30 cellular contexts compared by ENCODE assay signal in genomic region chr13:111401151-111401550, GRCh38.
"Had no signal": no experiment of that assay in that cellular context is flagged by ENCODE, and none has a peak within 500 bp of the region (broad histone marks: within the 10 kb centered on the region; RNA-seq: fewer than 3 reads in every experiment).

No MANE protein-coding gene starts in this region.

- H3K27ac Mint-ChIP-seq: activated B cell treated with CpG ODN at 0.5 μM for 24 hours; activated CD4-positive, alpha-beta memory T cell treated with anti-CD3 and anti-CD28 coated beads, Interleukin-2, amount 10 ng/mL, durations not matched to agents 7 days and 5 days; activated naive CD4-positive, alpha-beta T cell treated with anti-CD3 and anti-CD28 coated beads, Interleukin-2, amount 10 ng/mL, durations not matched to agents 7 days and 5 days; activated naive CD8-positive, alpha-beta T cell; activated T-cell treated with anti-CD3 and anti-CD28 coated beads, Interleukin-2, amount 50 U/mL, for 24 hours; activated T-helper 2 cell treated with anti-CD3 and anti-CD28 coated beads, Interferon-gamma antibody, Interleukin-2, Interleukin-4, amounts not matched to agents 10 μg/mL and 5 μg/mL and 100 μg/mL, durations not matched to agents 14 hours and 24 hours and 36 hours; T-cell; T-helper 17 cell had no signal

- H3K27me3 ChIP-seq: brain microvascular endothelial cell, Peyer's patch had no signal

- H3K27ac ChIP-seq: brain microvascular endothelial cell, Peyer's patch, VCaP had no signal

- H3K36me3 ChIP-seq: brain microvascular endothelial cell, Peyer's patch had no signal

- H3K36me3 Mint-ChIP-seq: activated naive CD4-positive, alpha-beta T cell treated with anti-CD3 and anti-CD28 coated beads, Interleukin-2, amount 10 ng/mL, durations not matched to agents 7 days and 5 days; activated naive CD8-positive, alpha-beta T cell; T-cell had no signal

- H3K4me1 ChIP-seq: Peyer's patch had no signal

- H3K9me3 Mint-ChIP-seq: activated B cell treated with CpG ODN at 0.5 μM for 24 hours; activated CD4-positive, alpha-beta memory T cell treated with anti-CD3 and anti-CD28 coated beads, Interleukin-2, amount 10 ng/mL, durations not matched to agents 7 days and 5 days; activated naive CD4-positive, alpha-beta T cell treated with anti-CD3 and anti-CD28 coated beads, Interleukin-2, amount 10 ng/mL, durations not matched to agents 7 days and 5 days; activated T-cell treated with anti-CD3 and anti-CD28 coated beads, Interleukin-2, amount 50 U/mL, for 24 hours; activated T-helper 2 cell treated with anti-CD3 and anti-CD28 coated beads, Interferon-gamma antibody, Interleukin-2, Interleukin-4, amounts not matched to agents 10 μg/mL and 5 μg/mL and 100 μg/mL, durations not matched to agents 14 hours and 24 hours and 36 hours; central memory CD8-positive, alpha-beta T cell; T-cell had no signal

- H3K4me3 Mint-ChIP-seq: activated B cell treated with CpG ODN at 0.5 μM for 24 hours; activated CD4-positive, alpha-beta memory T cell treated with anti-CD3 and anti-CD28 coated beads, Interleukin-2, amount 10 ng/mL, durations not matched to agents 7 days and 5 days; activated naive CD4-positive, alpha-beta T cell treated with anti-CD3 and anti-CD28 coated beads, Interleukin-2, amount 10 ng/mL, durations not matched to agents 7 days and 5 days; activated naive CD8-positive, alpha-beta T cell; activated T-cell treated with anti-CD3 and anti-CD28 coated beads, Interleukin-2, amount 50 U/mL, for 24 hours; central memory CD8-positive, alpha-beta T cell; T-cell; T-helper 17 cell had no signal

- DNase-seq: activated B cell treated with CpG ODN at 0.5 μM for 24 hours; activated CD4-positive, alpha-beta memory T cell treated with anti-CD3 and anti-CD28 coated beads, Interleukin-2, amount 10 ng/mL, durations not matched to agents 7 days and 5 days; activated CD4-positive, alpha-beta T cell treated with anti-CD3 and anti-CD28 coated beads for 4 hours; activated CD4-positive, CD25-positive, alpha-beta regulatory T cell treated with anti-CD3 and anti-CD28 coated beads, Interleukin-2, amount 50 U/mL, for 72 hours; activated T-cell treated with anti-CD3 and anti-CD28 coated beads, Interleukin-2, amount 50 U/mL, for 24 hours; amniotic stem cell; brain microvascular endothelial cell; KG1; MM.1S; MV-4-11; NCI-H1092; NCI-H1436 treated with DMSO at 0.1 percent for 48 hours; NCI-H1694 treated with DMSO at 0.1 percent for 48 hours; NCI-H2029; NCI-H510A; NCI-H526; NCI-H748 treated with DMSO at 0.1 percent for 48 hours; NK-92 treated with Interleukin-12 subunit alpha and Interleukin-12 subunit beta, amount 100 ng/mL, for 24 hours; PC-3; RPMI8226; SIG-M5; T-cell; T-helper 17 cell; T-helper 9 cell had no signal

- H3K9me3 ChIP-seq: Peyer's patch had no signal

- H3K4me3 ChIP-seq: Peyer's patch had no signal

- H3K4me1 Mint-ChIP-seq: activated B cell treated with CpG ODN at 0.5 μM for 24 hours; activated CD4-positive, alpha-beta memory T cell treated with anti-CD3 and anti-CD28 coated beads, Interleukin-2, amount 10 ng/mL, durations not matched to agents 7 days and 5 days; activated naive CD4-positive, alpha-beta T cell treated with anti-CD3 and anti-CD28 coated beads, Interleukin-2, amount 10 ng/mL, durations not matched to agents 7 days and 5 days; central memory CD8-positive, alpha-beta T cell; T-cell had no signal

- H3K27me3 Mint-ChIP-seq: activated B cell treated with CpG ODN at 0.5 μM for 24 hours; activated CD4-positive, alpha-beta memory T cell treated with anti-CD3 and anti-CD28 coated beads, Interleukin-2, amount 10 ng/mL, durations not matched to agents 7 days and 5 days; activated naive CD4-positive, alpha-beta T cell treated with anti-CD3 and anti-CD28 coated beads, Interleukin-2, amount 10 ng/mL, durations not matched to agents 7 days and 5 days; activated naive CD8-positive, alpha-beta T cell; activated T-cell treated with anti-CD3 and anti-CD28 coated beads, Interleukin-2, amount 50 U/mL, for 24 hours had no signal
